29 cellular contexts compared by ENCODE assay signal in genomic region chr7:9328296-9328695, GRCh38.
"Had no signal": no experiment of that assay in that cellular context is flagged by ENCODE, and none has a peak within 500 bp of the region (broad histone marks: within the 10 kb centered on the region; RNA-seq: fewer than 3 reads in every experiment).

No MANE protein-coding gene starts in this region.

- H3K27me3 Mint-ChIP-seq: dendritic cell treated with granulocyte-macrophage colony-stimulating factor and Interleukin-4, amounts not matched to agents 40 ng/mL and 50 ng/mL, for 4 days; effector memory CD8-positive, alpha-beta T cell had no signal

- H3K27ac Mint-ChIP-seq: dendritic cell treated with granulocyte-macrophage colony-stimulating factor and Interleukin-4, amounts not matched to agents 40 ng/mL and 50 ng/mL, for 4 days; effector memory CD8-positive, alpha-beta T cell; endodermal cell had no signal

- H3K4me3 ChIP-seq: colonic mucosa, coronary artery, dorsolateral prefrontal cortex, esophagus muscularis mucosa, esophagus squamous epithelium, gastrocnemius medialis, gastroesophageal sphincter, heart left ventricle, heart right ventricle had no signal

- H3K36me3 ChIP-seq: colonic mucosa, esophagus muscularis mucosa, esophagus squamous epithelium, gastrocnemius medialis, gastroesophageal sphincter, heart left ventricle, heart right ventricle had no signal

- H3K27me3 ChIP-seq: colonic mucosa, dorsolateral prefrontal cortex, esophagus muscularis mucosa, esophagus squamous epithelium, foreskin keratinocyte, gastrocnemius medialis, gastroesophageal sphincter, heart left ventricle, heart right ventricle had no signal

- H3K4me1 ChIP-seq: colonic mucosa, esophagus muscularis mucosa, esophagus squamous epithelium, foreskin keratinocyte, gastrocnemius medialis, gastroesophageal sphincter, heart left ventricle, heart right ventricle had no signal

- FAIRE-seq: colon, endometrium, endothelial cell of umbilical vein, frontal cortex had no signal

- H3K9me3 Mint-ChIP-seq: endodermal cell had no signal

- H3K4me3 Mint-ChIP-seq: dendritic cell treated with granulocyte-macrophage colony-stimulating factor and Interleukin-4, amounts not matched to agents 40 ng/mL and 50 ng/mL, for 4 days; effector memory CD8-positive, alpha-beta T cell; endodermal cell had no signal

- DNase-seq: colonic mucosa; cortex of kidney; dermis blood vessel endothelial cell; dorsolateral prefrontal cortex; effector CD4-positive, alpha-beta T cell; effector CD8-positive, alpha-beta T cell; effector memory CD4-positive, alpha-beta T cell; effector memory CD8-positive, alpha-beta T cell; endodermal cell; erythroblast; esophagus squamous epithelium; foreskin fibroblast; foreskin keratinocyte; foreskin melanocyte; gastrocnemius medialis; glutamatergic neuron; head of caudate nucleus; heart left ventricle; heart right ventricle had no signal

- H3K27ac ChIP-seq: colonic mucosa, coronary artery, dorsolateral prefrontal cortex, epithelial cell of prostate, esophagus muscularis mucosa, esophagus squamous epithelium, foreskin keratinocyte, gastrocnemius medialis, gastroesophageal sphincter, heart left ventricle, heart right ventricle had no signal

- H3K4me1 Mint-ChIP-seq: endodermal cell had no signal

- H3K9me3 ChIP-seq: colonic mucosa, esophagus muscularis mucosa, esophagus squamous epithelium, gastrocnemius medialis, gastroesophageal sphincter had no signal

- ATAC-seq: effector memory CD8-positive, alpha-beta T cell; esophagus mucosa; foreskin keratinocyte; gastrocnemius medialis; gastroesophageal sphincter; heart left ventricle; heart right ventricle had no signal
